25 cellular contexts compared by ENCODE assay signal in the genomic region with DNA sequence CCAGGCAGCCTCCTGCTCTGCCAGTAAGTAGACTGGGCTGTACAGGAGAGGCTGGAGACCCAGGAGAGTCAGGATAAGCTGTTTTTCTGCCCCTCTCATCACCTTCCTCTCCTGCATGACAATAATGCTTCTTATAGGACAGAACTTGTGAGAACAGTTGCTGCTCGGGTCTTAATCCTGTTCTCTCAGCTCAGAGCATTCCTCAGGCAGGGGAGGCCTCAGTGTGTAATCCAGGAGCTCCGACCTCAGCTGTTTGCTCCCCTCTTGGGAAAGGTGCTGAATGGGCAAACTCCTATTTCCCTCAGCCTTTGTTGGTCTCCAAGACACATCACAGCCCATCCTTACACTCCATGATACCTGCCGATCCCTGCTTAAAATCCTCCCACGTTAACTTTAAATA.
DNase-seq lines count a peak whose midpoint lies in the region; ATAC-seq and TF ChIP-seq lines count a peak whose summit lies in the region.
"Had no signal": no experiment of that assay in that cellular context is flagged by ENCODE, and none has a peak within 500 bp of the region (broad histone marks: within the 10 kb centered on the region; RNA-seq: fewer than 3 reads in every experiment).

No MANE protein-coding gene starts in this region.

- H3K9me3 ChIP-seq in transverse colon, result no peaks in the 10 kb centered on the region
- H3K9me3 ChIP-seq: BE2C, HAP-1, sigmoid colon, SJCRH30, upper lobe of right lung had no signal

- H3K36me3 ChIP-seq in GM23338 (ENCODE audit: insufficient read depth) (no peaks in the 10 kb centered on the region), transverse colon (no peaks in the 10 kb centered on the region)
- H3K36me3 ChIP-seq: BE2C, HAP-1, sigmoid colon, SJCRH30, upper lobe of right lung had no signal

- H3K4me3 ChIP-seq in GM23338, result no peak overlapping the region
- no peak overlapping the region for H3K4me3 ChIP-seq in transverse colon
- H3K4me3 ChIP-seq: coronary artery, HAP-1, sigmoid colon, SJCRH30, upper lobe of right lung had no signal

- WGBS in transverse colon (ENCODE audit: low coverage in 1 of 2), 2 donors, result 85 to 100% methylated on average over 2 to 4 of the region's 4 CpGs

- in situ Hi-C loops in transverse colon (cut with MboI; ENCODE audit: low pct_ligation_motif_present in 1 of 4, low pct_unique_long_range_greater_than_20kb in 1 of 4, low sequenced_read_pairs in 3 of 4), result no loop called here

- H3K4me1 Mint-ChIP-seq in GM23338, result peaks cover 31% of the 10 kb centered on the region
- peaks cover 31% of the 10 kb centered on the region for H3K4me1 Mint-ChIP-seq in chondrocyte (ENCODE audit: low read depth)
- H3K4me1 Mint-ChIP-seq in stimulated activated effector memory CD8-positive, alpha-beta T cell treated with anti-CD3 and anti-CD28 coated beads, Interleukin-12 subunit alpha, Interleukin-12 subunit beta, amount 100 ng/mL, for 72 hours, result peaks cover 14% of the 10 kb centered on the region

- no peak overlapping the region for H3K27ac ChIP-seq in GM23338 (ENCODE audit: low read depth)
- no peak overlapping the region for H3K27ac ChIP-seq in transverse colon
- H3K27ac ChIP-seq: coronary artery, sigmoid colon, SJCRH30, upper lobe of right lung had no signal

- peaks cover 12% of the 10 kb centered on the region for H3K27me3 Mint-ChIP-seq in GM23338 (ENCODE audit: insufficient read depth, low read depth, poor library complexity)
- no peaks in the 10 kb centered on the region for H3K27me3 Mint-ChIP-seq in chondrocyte (ENCODE audit: low read depth)

- H3K4me3 Mint-ChIP-seq in GM23338, result no peak overlapping the region
- no peak overlapping the region for H3K4me3 Mint-ChIP-seq in chondrocyte (ENCODE audit: unreplicated experiment)
- H3K4me3 Mint-ChIP-seq in stimulated activated effector memory CD8-positive, alpha-beta T cell treated with anti-CD3 and anti-CD28 coated beads, Interleukin-12 subunit alpha, Interleukin-12 subunit beta, amount 100 ng/mL, for 72 hours, result no peak overlapping the region
- H3K4me3 Mint-ChIP-seq: activated CD8-positive, alpha-beta T cell treated with anti-CD3 and anti-CD28 coated beads, Interleukin-2, amount 10 ng/mL, durations not matched to agents 7 days and 5 days; activated naive CD8-positive, alpha-beta T cell treated with anti-CD3 and anti-CD28 coated beads, Interleukin-2, amount 10 ng/mL, durations not matched to agents 7 days and 5 days had no signal

- H3K9me2 ChIP-seq in GM23338 (ENCODE audit: insufficient read depth), result peaks cover 6% of the 10 kb centered on the region; the same call in 1 of the 2 replicates

- no peak for TF ChIP-seq EP300 in transverse colon (IDR thresholded peaks at IDR 0.05; ENCODE audit: low read depth)

- no peak overlapping the region for H2AFZ ChIP-seq in GM23338

- H3K9me3 Mint-ChIP-seq in GM23338 (no peaks in the 10 kb centered on the region), chondrocyte (ENCODE audit: low read depth) (peaks cover 4% of the 10 kb centered on the region)
- no peaks in the 10 kb centered on the region for H3K9me3 Mint-ChIP-seq in stimulated activated effector memory CD8-positive, alpha-beta T cell treated with anti-CD3 and anti-CD28 coated beads, Interleukin-12 subunit alpha, Interleukin-12 subunit beta, amount 100 ng/mL, for 72 hours
- H3K9me3 Mint-ChIP-seq: activated naive CD8-positive, alpha-beta T cell treated with anti-CD3 and anti-CD28 coated beads, Interleukin-2, amount 10 ng/mL, durations not matched to agents 7 days and 5 days had no signal

- H3K79me2 ChIP-seq in GM23338 (replicated peaks; ENCODE audit: insufficient read depth), result no peaks in the 10 kb centered on the region

- no peaks in the 10 kb centered on the region for H3K36me3 Mint-ChIP-seq in GM23338 (ENCODE audit: low read depth)
- H3K36me3 Mint-ChIP-seq in chondrocyte (ENCODE audit: low read depth), result no peaks in the 10 kb centered on the region
- H3K36me3 Mint-ChIP-seq in stimulated activated effector memory CD8-positive, alpha-beta T cell treated with anti-CD3 and anti-CD28 coated beads, Interleukin-12 subunit alpha, Interleukin-12 subunit beta, amount 100 ng/mL, for 72 hours, result no peaks in the 10 kb centered on the region
- H3K36me3 Mint-ChIP-seq: activated naive CD8-positive, alpha-beta T cell treated with anti-CD3 and anti-CD28 coated beads, Interleukin-2, amount 10 ng/mL, durations not matched to agents 7 days and 5 days had no signal

- H4K20me1 ChIP-seq in GM23338 (replicated peaks; ENCODE audit: insufficient read depth), result no peaks in the 10 kb centered on the region

- no peak for DNase-seq in GM23338 (ENCODE audit: low spot score)
- DNase-seq in chondrocyte (ENCODE audit: low spot score), result no peak
- peak; percentile 9 for DNase-seq in kidney tubule cell (ENCODE audit: low spot score)
- DNase-seq in sciatic nerve (ENCODE audit: low spot score), result no peak
- no peak for DNase-seq in Kasumi-1 (lab: John Stamatoyannopoulos, UW)
- DNase-seq in stimulated activated effector memory CD8-positive, alpha-beta T cell treated with anti-CD3 and anti-CD28 coated beads, Interleukin-12 subunit alpha, Interleukin-12 subunit beta, amount 100 ng/mL, for 72 hours (ENCODE audit: low spot score in 2 of 2), result no peak
- DNase-seq in transverse colon, result no peak
- no peak for DNase-seq in DMS79 (lab: John Stamatoyannopoulos, UW)
- DNase-seq: activated CD4-positive, alpha-beta T cell treated with anti-CD3 and anti-CD28 coated beads for 1 hour; activated CD8-positive, alpha-beta T cell treated with anti-CD3 and anti-CD28 coated beads, Interleukin-2, amount 10 ng/mL, durations not matched to agents 7 days and 5 days; activated effector memory CD4-positive, alpha-beta T cell treated with Interleukin-2 at 50 U/mL for 16 hours; activated naive CD8-positive, alpha-beta T cell treated with anti-CD3 and anti-CD28 coated beads, Interleukin-2, amount 10 ng/mL, durations not matched to agents 7 days and 5 days; activated T-cell treated with anti-CD3 and anti-CD28 coated beads for 4 hours; BE2C; COR-L47; left colon; NCI-H1694; NCI-H526 treated with DMSO at 0.1 percent for 48 hours; posterior cingulate gyrus; sigmoid colon; SJCRH30; T-helper 1 cell; upper lobe of right lung had no signal

- H3F3A ChIP-seq in GM23338 (replicated peaks; ENCODE audit: low read depth), result no peaks in the 10 kb centered on the region

- TF ChIP-seq POLR2A in transverse colon (IDR thresholded peaks at IDR 0.05), result no peak

- intact Hi-C loops in sciatic nerve (cut with DNase I) (no loop called here), transverse colon (cut with DNase I; ENCODE audit: low total_unique reads) (no loop called here)

- ATAC-seq in GM23338 (no peak), sciatic nerve (peak; percentile 29)
- no peak for ATAC-seq in stimulated activated effector memory CD8-positive, alpha-beta T cell treated with anti-CD3 and anti-CD28 coated beads, Interleukin-12 subunit alpha, Interleukin-12 subunit beta, amount 100 ng/mL, for 72 hours
- ATAC-seq: activated CD8-positive, alpha-beta T cell treated with anti-CD3 and anti-CD28 coated beads, Interleukin-2, amount 10 ng/mL, durations not matched to agents 7 days and 5 days had no signal

- H3K27me3 ChIP-seq in GM23338 (ENCODE audit: insufficient read depth), result no peaks in the 10 kb centered on the region
- no peaks in the 10 kb centered on the region for H3K27me3 ChIP-seq in transverse colon
- H3K27me3 ChIP-seq: BE2C, sigmoid colon, SJCRH30, upper lobe of right lung had no signal

- peak overlapping the region; percentile 25; the same call in 1 of the 2 replicates for H3K27ac Mint-ChIP-seq in GM23338
- peak overlapping the region; percentile 42 for H3K27ac Mint-ChIP-seq in chondrocyte (ENCODE audit: unreplicated experiment)
- no peak overlapping the region for H3K27ac Mint-ChIP-seq in stimulated activated effector memory CD8-positive, alpha-beta T cell treated with anti-CD3 and anti-CD28 coated beads, Interleukin-12 subunit alpha, Interleukin-12 subunit beta, amount 100 ng/mL, for 72 hours
- H3K27ac Mint-ChIP-seq: activated CD8-positive, alpha-beta T cell treated with anti-CD3 and anti-CD28 coated beads, Interleukin-2, amount 10 ng/mL, durations not matched to agents 7 days and 5 days; activated naive CD8-positive, alpha-beta T cell treated with anti-CD3 and anti-CD28 coated beads, Interleukin-2, amount 10 ng/mL, durations not matched to agents 7 days and 5 days had no signal

- TF ChIP-seq CTCF in GM23338 (conservative IDR thresholded peaks at IDR 0.05; ENCODE audit: low read depth in 2 of 2) (no peak), chondrocyte (IDR thresholded peaks at IDR 0.05) (no peak), transverse colon (IDR thresholded peaks at IDR 0.05) (no peak)

- peaks cover 13% of the 10 kb centered on the region for H3K4me1 ChIP-seq in GM23338 (ENCODE audit: insufficient read depth)
- H3K4me1 ChIP-seq in transverse colon, result peaks cover 0 to 16% (median 11%) of the 10 kb centered on the region in 4 donors
- H3K4me1 ChIP-seq: HAP-1, SJCRH30 had no signal

- no peak overlapping the region for H3K4me2 ChIP-seq in GM23338

TF ChIP-seq in GM23338, 12 proteins besides CTCF, POLR2A, EP300 and RAD21 (continues in another document):
- TF ChIP-seq POLR2AphosphoS5 (IDR thresholded peaks at IDR 0.05; ENCODE audit: low read depth), result no peak
- no peak for TF ChIP-seq JUNB (IDR thresholded peaks at IDR 0.05; ENCODE audit: unreplicated experiment)
